ENCODE assay signal across 9 cellular contexts in genomic region chr1:27600500-27601175, GRCh38. TPM values are rescaled to one million over a fixed set of nuclear protein-coding genes. Genes with fewer than 3 reads are reported as not detected.
DNase-seq lines count a peak whose midpoint lies in the region; ATAC-seq and TF ChIP-seq lines count a peak whose summit lies in the region.
"Had no signal": no experiment of that assay in that cellular context is flagged by ENCODE, and none has a peak within 500 bp of the region (broad histone marks: within the 10 kb centered on the region; RNA-seq: fewer than 3 reads in every experiment).

No MANE protein-coding gene starts in this region.

- H3K27ac ChIP-seq in heart right ventricle: peak overlapping the region in 8 of 10 donors; percentile 93 to 100 (median 98)

- H3K9me3 Mint-ChIP-seq in type B pancreatic cell: no peaks in the 10 kb centered on the region
- no peaks in the 10 kb centered on the region for H3K9me3 Mint-ChIP-seq in T-helper 2 cell treated with Interferon-gamma antibody and Interleukin-4, amounts not matched to agents 5 μg/mL and 100 μg/mL, for 36 hours
- H3K9me3 Mint-ChIP-seq: memory B cell had no signal

- no peaks in the 10 kb centered on the region for H3K36me3 Mint-ChIP-seq in type B pancreatic cell
- no peaks in the 10 kb centered on the region for H3K36me3 Mint-ChIP-seq in T-helper 2 cell treated with Interferon-gamma antibody and Interleukin-4, amounts not matched to agents 5 μg/mL and 100 μg/mL, for 36 hours (ENCODE audit: low read depth)

- no peaks in the 10 kb centered on the region for H3K9me3 ChIP-seq in heart right ventricle

- WGBS in heart right ventricle, 2 donors: 46 to 57% methylated on average over 3 of the region's 3 CpGs

- peak overlapping the region; percentile 67 for H3K4me3 Mint-ChIP-seq in type B pancreatic cell
- no peak overlapping the region for H3K4me3 Mint-ChIP-seq in T-helper 2 cell treated with Interferon-gamma antibody and Interleukin-4, amounts not matched to agents 5 μg/mL and 100 μg/mL, for 36 hours

- peaks cover 54 to 85% (median 77%) of the 10 kb centered on the region in 9 donors for H3K4me1 ChIP-seq in heart right ventricle

- ATAC-seq in heart right ventricle (no peak), Right ventricle myocardium superior (ENCODE audit: poor library complexity) (no peak), HG03520 (IDR thresholded peaks at IDR 0.05; ENCODE audit: unreplicated experiment) (no peak)

- TF ChIP-seq CTCF in heart right ventricle (IDR thresholded peaks at IDR 0.05) (no peak), WI38 (IDR thresholded peaks at IDR 0.05; ENCODE audit: low read depth, low read length) (no peak), type B pancreatic cell (conservative IDR thresholded peaks at IDR 0.05) (peak; percentile 19)

- H3K4me3 ChIP-seq in heart right ventricle (peak overlapping the region in 6 of 10 donors; percentile 83 to 100 (median 96)), WI38 (ENCODE audit: low read depth, low read length) (peak overlapping the region; percentile 3; the same call in 1 of the 2 replicates)

- no peak for DNase-seq in heart right ventricle
- DNase-seq in Right ventricle myocardium superior: no peak
- peak; percentile 86 for DNase-seq in islet precursor cell
- DNase-seq in type B pancreatic cell (ENCODE audit: extremely low spot score, unreplicated experiment): no peak
- no peak for DNase-seq in T-helper 2 cell treated with Interferon-gamma antibody and Interleukin-4, amounts not matched to agents 5 μg/mL and 100 μg/mL, for 36 hours (ENCODE audit: low spot score)
- DNase-seq in nucleus accumbens (lab: John Stamatoyannopoulos, UW): no peak

- peaks cover 0 to 4% (median 0%) of the 10 kb centered on the region in 7 donors for H3K27me3 ChIP-seq in heart right ventricle

- intact Hi-C loops in heart right ventricle (cut with DNase I): loop anchor here in 9 of 10 donors (2.0 to 10.0 kb wide), 14 partner anchors 32 to 306 kb away; partner anchors contain the start of gene WASF2 (in 1 of the 9)
- intact Hi-C loops in Right ventricle myocardium superior (cut with DNase I): loop anchor here (5.0 kb wide), 1 partner anchor 43 kb away; no protein-coding TSS in a partner anchor

- H3K36me3 ChIP-seq in heart right ventricle: peaks cover 0 to 7% (median 0%) of the 10 kb centered on the region in 9 donors

- no peaks in the 10 kb centered on the region for H3K27me3 Mint-ChIP-seq in type B pancreatic cell
- H3K27me3 Mint-ChIP-seq in T-helper 2 cell treated with Interferon-gamma antibody and Interleukin-4, amounts not matched to agents 5 μg/mL and 100 μg/mL, for 36 hours (ENCODE audit: low read depth): peaks cover 2% of the 10 kb centered on the region
- H3K27me3 Mint-ChIP-seq: memory B cell had no signal

- H3K27ac Mint-ChIP-seq in type B pancreatic cell: peak overlapping the region; percentile 49
- no peak overlapping the region for H3K27ac Mint-ChIP-seq in T-helper 2 cell treated with Interferon-gamma antibody and Interleukin-4, amounts not matched to agents 5 μg/mL and 100 μg/mL, for 36 hours
- H3K27ac Mint-ChIP-seq: memory B cell had no signal

- H3K4me1 Mint-ChIP-seq in type B pancreatic cell (ENCODE audit: unreplicated experiment): peaks cover 39% of the 10 kb centered on the region
- peaks cover 38% of the 10 kb centered on the region for H3K4me1 Mint-ChIP-seq in T-helper 2 cell treated with Interferon-gamma antibody and Interleukin-4, amounts not matched to agents 5 μg/mL and 100 μg/mL, for 36 hours (ENCODE audit: low read depth)

RNA-seq across cellular contexts. Expression of gene AHDC1, which starts 3.3 kb away (rescaled TPM):
- total RNA-seq in heart right ventricle (10 to 100 TPM; 32.2 to 53.1 (median 42.9) TPM), Right ventricle myocardium superior (47.4 TPM), type B pancreatic cell (ENCODE audit: low replicate concordance) (49.3 and 61.0 TPM in 2 replicates)
- 10 to 100 TPM; 17.0 to 33.7 TPM for polyA plus RNA-seq in heart right ventricle

RNA-seq across cellular contexts. Expression of gene FGR, which starts 34.3 kb away (rescaled TPM):
- total RNA-seq in heart right ventricle: 10 to 100 TPM in 1 of 10 donors, 1 to 10 TPM in 9; 1.4 to 11.0 (median 2.4) TPM
- 1 to 10 TPM; 4.8 to 6.9 TPM for polyA plus RNA-seq in heart right ventricle
- total RNA-seq in Right ventricle myocardium superior: 3.7 TPM
- total RNA-seq in type B pancreatic cell (ENCODE audit: low replicate concordance): not detected in 2 replicates
